Comparison of ENCODE assay signal across 31 cellular contexts in genomic region chr7:34269084-34269483, GRCh38.
"Had no signal": no experiment of that assay in that cellular context is flagged by ENCODE, and none has a peak within 500 bp of the region (broad histone marks: within the 10 kb centered on the region; RNA-seq: fewer than 3 reads in every experiment).

No MANE protein-coding gene starts in this region.

- DNase-seq: activated CD4-positive, alpha-beta T cell treated with anti-CD3 and anti-CD28 coated beads, Interleukin-2, amount 10 ng/mL, durations not matched to agents 24 days and 14 days; activated CD4-positive, alpha-beta T cell treated with anti-CD3 and anti-CD28 coated beads, Interleukin-2, amount 50 U/mL, for 4 hours; activated CD8-positive, alpha-beta T cell treated with anti-CD3 and anti-CD28 coated beads for 36 hours; activated effector memory CD4-positive, alpha-beta T cell treated with anti-CD3 and anti-CD28 coated beads, Interleukin-2, amount 50 U/mL, for 16 hours; activated naive CD4-positive, alpha-beta T cell treated with Interleukin-2 at 50 U/mL for 16 hours; activated naive CD8-positive, alpha-beta T cell treated with anti-CD3 and anti-CD28 coated beads, Interleukin-2, amount 10 ng/mL, durations not matched to agents 7 days and 5 days; activated T-cell treated with anti-CD3 and anti-CD28 coated beads, Interleukin-2, amount 50 U/mL, for 1 hour; activated T-cell treated with anti-CD3 and anti-CD28 coated beads, Interleukin-2, amount 50 U/mL, for 72 hours; amygdala; body of pancreas; caudate nucleus; Kasumi-1; MG63; NCI-H1048; NCI-H1105 treated with DMSO at 0.1 percent for 48 hours; NCI-H1436; NCI-H1694; NCI-H1930; NCI-H2081 treated with DMSO at 0.1 percent for 48 hours; NCI-H345; NCI-H524 treated with DMSO at 0.1 percent for 48 hours; SHP77 treated with DMSO at 0.1 percent for 48 hours; T-cell; T-helper 17 cell; WERI-Rb-1 had no signal

- H3K4me1 ChIP-seq: ascending aorta, body of pancreas, breast epithelium had no signal

- ATAC-seq: activated CD8-positive, alpha-beta T cell treated with anti-CD3 and anti-CD28 coated beads for 36 hours; activated T-cell treated with anti-CD3 and anti-CD28 coated beads, Interleukin-2, amount 50 U/mL, for 72 hours; activated T-helper 17 cell treated with anti-CD3 and anti-CD28 coated beads, Interleukin-2, amount 50 U/mL, for 72 hours; body of pancreas; Panc1; SK-N-SH treated with all-trans-retinoic acid at 6 μM for 48 hours; T-cell; T-helper 17 cell had no signal

- H3K36me3 Mint-ChIP-seq: activated naive CD4-positive, alpha-beta T cell treated with anti-CD3 and anti-CD28 coated beads, Interleukin-2, amount 50 U/mL, for 24 hours; activated naive CD8-positive, alpha-beta T cell treated with anti-CD3 and anti-CD28 coated beads, Interleukin-2, amount 10 ng/mL, durations not matched to agents 7 days and 5 days; T-cell had no signal

- H3K4me1 Mint-ChIP-seq: activated CD4-positive, alpha-beta T cell treated with anti-CD3 and anti-CD28 coated beads, Interleukin-2, amount 10 ng/mL, durations not matched to agents 24 days and 14 days; activated naive CD4-positive, alpha-beta T cell treated with anti-CD3 and anti-CD28 coated beads, Interleukin-2, amount 50 U/mL, for 24 hours; activated naive CD8-positive, alpha-beta T cell treated with anti-CD3 and anti-CD28 coated beads, Interleukin-2, amount 10 ng/mL, durations not matched to agents 7 days and 5 days; activated T-helper 17 cell treated with anti-CD3 and anti-CD28 coated beads, Interleukin-2, amount 50 U/mL, for 72 hours; T-cell; T-helper 17 cell had no signal

- H3K36me3 ChIP-seq: ascending aorta, breast epithelium, MG63, WERI-Rb-1 had no signal

- H3K27ac Mint-ChIP-seq: activated CD4-positive, alpha-beta T cell treated with anti-CD3 and anti-CD28 coated beads, Interleukin-2, amount 10 ng/mL, durations not matched to agents 24 days and 14 days; activated CD8-positive, alpha-beta T cell treated with anti-CD3 and anti-CD28 coated beads for 36 hours; activated naive CD4-positive, alpha-beta T cell treated with anti-CD3 and anti-CD28 coated beads, Interleukin-2, amount 50 U/mL, for 24 hours; activated naive CD8-positive, alpha-beta T cell treated with anti-CD3 and anti-CD28 coated beads, Interleukin-2, amount 10 ng/mL, durations not matched to agents 7 days and 5 days; activated T-cell treated with anti-CD3 and anti-CD28 coated beads, Interleukin-2, amount 50 U/mL, for 72 hours; activated T-helper 17 cell treated with anti-CD3 and anti-CD28 coated beads, Interleukin-2, amount 50 U/mL, for 72 hours; T-cell; T-helper 17 cell had no signal

- H3K4me3 Mint-ChIP-seq: activated CD4-positive, alpha-beta T cell treated with anti-CD3 and anti-CD28 coated beads, Interleukin-2, amount 10 ng/mL, durations not matched to agents 24 days and 14 days; activated CD8-positive, alpha-beta T cell treated with anti-CD3 and anti-CD28 coated beads for 36 hours; activated naive CD4-positive, alpha-beta T cell treated with anti-CD3 and anti-CD28 coated beads, Interleukin-2, amount 50 U/mL, for 24 hours; activated naive CD8-positive, alpha-beta T cell treated with anti-CD3 and anti-CD28 coated beads, Interleukin-2, amount 10 ng/mL, durations not matched to agents 7 days and 5 days; activated T-cell treated with anti-CD3 and anti-CD28 coated beads, Interleukin-2, amount 50 U/mL, for 72 hours; activated T-helper 17 cell treated with anti-CD3 and anti-CD28 coated beads, Interleukin-2, amount 50 U/mL, for 72 hours; T-cell; T-helper 17 cell had no signal

- H3K9me3 Mint-ChIP-seq: activated CD8-positive, alpha-beta T cell treated with anti-CD3 and anti-CD28 coated beads for 36 hours; activated naive CD8-positive, alpha-beta T cell treated with anti-CD3 and anti-CD28 coated beads, Interleukin-2, amount 10 ng/mL, durations not matched to agents 7 days and 5 days had no signal

- H3K27me3 ChIP-seq: ascending aorta, body of pancreas, breast epithelium, MG63 had no signal

- H3K27me3 Mint-ChIP-seq: activated CD4-positive, alpha-beta T cell treated with anti-CD3 and anti-CD28 coated beads, Interleukin-2, amount 10 ng/mL, durations not matched to agents 24 days and 14 days; activated CD8-positive, alpha-beta T cell treated with anti-CD3 and anti-CD28 coated beads for 36 hours; activated naive CD4-positive, alpha-beta T cell treated with anti-CD3 and anti-CD28 coated beads, Interleukin-2, amount 50 U/mL, for 24 hours; activated naive CD8-positive, alpha-beta T cell treated with anti-CD3 and anti-CD28 coated beads, Interleukin-2, amount 10 ng/mL, durations not matched to agents 7 days and 5 days; T-cell; T-helper 17 cell had no signal

- H3K9me3 ChIP-seq: ascending aorta, body of pancreas, breast epithelium, MG63 had no signal

- H3K4me3 ChIP-seq: ascending aorta, body of pancreas, breast epithelium, MG63 had no signal

- H3K27ac ChIP-seq: ascending aorta, body of pancreas, breast epithelium, WERI-Rb-1 had no signal
